1 cellular context compared by ENCODE assay signal in genomic region chr16:21550435-21550834, GRCh38.
TF ChIP-seq lines count a peak whose summit lies in the region.

No MANE protein-coding gene starts in this region.

TF ChIP-seq in HepG2, 621 proteins besides CTCF, POLR2A, EP300 and RAD21:
- TF ChIP-seq STAG1 (CRISPR knock-in tag; IDR thresholded peaks at IDR 0.05) (peak; percentile 37), ONECUT2 (CRISPR knock-in tag; IDR thresholded peaks at IDR 0.05) (peak; percentile 93)
TF ChIP-seq in HepG2: peak in this region for 2; not testable (repeated sequence) for 619.
